In genomic region chr13:113448545-113448884, GRCh38 we compare ENCODE assay signal across 1 cellular context.
TF ChIP-seq lines count a peak whose summit lies in the region.

No MANE protein-coding gene starts in this region.

TF ChIP-seq in HepG2, 621 proteins besides CTCF, POLR2A, EP300 and RAD21 (continued from another document and continues in another):
- no peak for TF ChIP-seq ZMAT5 (CRISPR knock-in tag; IDR thresholded peaks at IDR 0.05; ENCODE audit: borderline replicate concordance, low read depth)
- no peak for TF ChIP-seq HOXA3 (CRISPR knock-in tag; IDR thresholded peaks at IDR 0.05)
- no peak for TF ChIP-seq SSRP1 (CRISPR knock-in tag; IDR thresholded peaks at IDR 0.05)
- TF ChIP-seq PAWR (CRISPR knock-in tag; IDR thresholded peaks at IDR 0.05; ENCODE audit: borderline replicate concordance): no peak
- no peak for TF ChIP-seq ZNF713 (CRISPR knock-in tag; IDR thresholded peaks at IDR 0.05)
- TF ChIP-seq ZNF703 (CRISPR knock-in tag; IDR thresholded peaks at IDR 0.05; ENCODE audit: borderline replicate concordance): no peak
- TF ChIP-seq NFYC (CRISPR knock-in tag; IDR thresholded peaks at IDR 0.05): no peak
- TF ChIP-seq NFE2 (CRISPR knock-in tag; IDR thresholded peaks at IDR 0.05): no peak
- TF ChIP-seq ZNF160 (CRISPR knock-in tag; IDR thresholded peaks at IDR 0.05): no peak
- TF ChIP-seq PITX1 (CRISPR knock-in tag; IDR thresholded peaks at IDR 0.05): 0 out of 2 replicates have a peak, but pooled peaks have one; percentile 52
- TF ChIP-seq ATF7 (IDR thresholded peaks at IDR 0.05): no peak
- no peak for TF ChIP-seq ATF7 (CRISPR knock-in tag; IDR thresholded peaks at IDR 0.05)
- no peak for TF ChIP-seq ZNF484 (CRISPR knock-in tag; IDR thresholded peaks at IDR 0.05; ENCODE audit: borderline replicate concordance, low read depth)
- 0 out of 2 replicates have a peak, but pooled peaks have one; percentile 72 for TF ChIP-seq ZC3H4 (CRISPR knock-in tag; IDR thresholded peaks at IDR 0.05; ENCODE audit: borderline replicate concordance)
- TF ChIP-seq KDM5B (CRISPR knock-in tag; IDR thresholded peaks at IDR 0.05; ENCODE audit: borderline replicate concordance): 0 out of 2 replicates have a peak, but pooled peaks have one; percentile 16
- no peak for TF ChIP-seq ZNF839 (CRISPR knock-in tag; IDR thresholded peaks at IDR 0.05; ENCODE audit: borderline replicate concordance)
- no peak for TF ChIP-seq RARA (CRISPR knock-in tag; IDR thresholded peaks at IDR 0.05)
- TF ChIP-seq RBFOX2 (IDR thresholded peaks at IDR 0.05; ENCODE audit: low read depth, low read length): no peak
- TF ChIP-seq MTA1 (CRISPR knock-in tag; IDR thresholded peaks at IDR 0.05; ENCODE audit: borderline replicate concordance): no peak
- TF ChIP-seq ZNF232 (CRISPR knock-in tag; IDR thresholded peaks at IDR 0.05; ENCODE audit: borderline replicate concordance): no peak
- 0 out of 2 replicates have a peak, but pooled peaks have one; percentile 11 for TF ChIP-seq ZBTB38 (CRISPR knock-in tag; IDR thresholded peaks at IDR 0.05)
- TF ChIP-seq ZNF546 (CRISPR knock-in tag; conservative IDR thresholded peaks at IDR 0.05): no peak
- no peak for TF ChIP-seq SIX4 (CRISPR knock-in tag; IDR thresholded peaks at IDR 0.05)
- no peak for TF ChIP-seq TFE3 (CRISPR knock-in tag; IDR thresholded peaks at IDR 0.05)
- no peak for TF ChIP-seq HOXA9 (CRISPR knock-in tag; IDR thresholded peaks at IDR 0.05; ENCODE audit: borderline replicate concordance)
- no peak for TF ChIP-seq MED13 (CRISPR knock-in tag; IDR thresholded peaks at IDR 0.05)
- no peak for TF ChIP-seq ZNF749 (CRISPR knock-in tag; IDR thresholded peaks at IDR 0.05; ENCODE audit: borderline replicate concordance)
- no peak for TF ChIP-seq SMYD3 (CRISPR knock-in tag; IDR thresholded peaks at IDR 0.05)
- no peak for TF ChIP-seq EZH2 (conservative IDR thresholded peaks at IDR 0.05; ENCODE audit: low read depth, low read length)
- TF ChIP-seq ZNF235 (CRISPR knock-in tag; IDR thresholded peaks at IDR 0.05; ENCODE audit: borderline replicate concordance): peak; percentile 69; the same call in 1 of the 2 replicates
- TF ChIP-seq ZBTB40 (IDR thresholded peaks at IDR 0.05): no peak
- no peak for TF ChIP-seq ZBTB40 (CRISPR knock-in tag; IDR thresholded peaks at IDR 0.05)
- TF ChIP-seq ZHX2 (IDR thresholded peaks at IDR 0.05; ENCODE audit: low read depth): no peak
- TF ChIP-seq ZHX2 (CRISPR knock-in tag; IDR thresholded peaks at IDR 0.05; ENCODE audit: borderline replicate concordance): 0 out of 2 replicates have a peak, but pooled peaks have one; percentile 21
- no peak for TF ChIP-seq ZNF138 (CRISPR knock-in tag; IDR thresholded peaks at IDR 0.05; ENCODE audit: low read depth)
- no peak for TF ChIP-seq ZBTB43 (CRISPR knock-in tag; conservative IDR thresholded peaks at IDR 0.05)
- TF ChIP-seq HNF1B (CRISPR knock-in tag; IDR thresholded peaks at IDR 0.05): no peak
- no peak for TF ChIP-seq ZNF674 (CRISPR knock-in tag; IDR thresholded peaks at IDR 0.05; ENCODE audit: low read depth)
- 0 out of 2 replicates have a peak, but pooled peaks have one; percentile 16 for TF ChIP-seq ZNF333 (CRISPR knock-in tag; IDR thresholded peaks at IDR 0.05; ENCODE audit: borderline replicate concordance)
- TF ChIP-seq UBTF (CRISPR knock-in tag; IDR thresholded peaks at IDR 0.05): no peak
- no peak for TF ChIP-seq ZNF570 (CRISPR knock-in tag; IDR thresholded peaks at IDR 0.05; ENCODE audit: borderline replicate concordance)
- 0 out of 2 replicates have a peak, but pooled peaks have one; percentile 17 for TF ChIP-seq ZNF777 (CRISPR knock-in tag; IDR thresholded peaks at IDR 0.05)
- TF ChIP-seq SMARCE1 (IDR thresholded peaks at IDR 0.05; ENCODE audit: borderline replicate concordance): no peak
